Comparison of ENCODE assay signal across 1 cellular context in the genomic region with DNA sequence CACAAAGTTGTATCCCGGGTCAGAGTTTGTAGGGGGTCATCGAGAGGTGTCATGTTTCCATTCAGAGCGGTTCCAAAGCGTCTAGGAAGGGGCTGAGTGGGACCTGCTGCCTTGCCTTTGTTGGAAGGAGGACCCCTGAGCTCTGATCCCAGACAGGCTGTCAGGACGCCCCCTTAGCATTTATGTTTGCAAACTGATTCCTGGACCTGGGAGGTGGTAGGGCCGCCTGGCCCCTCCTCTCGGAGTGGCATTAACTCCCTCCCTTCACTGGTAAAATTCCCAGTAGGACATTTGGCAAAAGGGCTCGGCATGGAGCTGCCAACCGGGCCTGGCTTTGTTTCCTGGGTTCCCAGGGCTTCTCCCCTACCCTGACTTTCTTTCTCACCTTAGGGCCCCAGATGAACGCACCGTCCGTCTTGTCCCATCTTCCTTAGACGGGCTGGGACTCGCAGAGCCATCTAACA.
A peak's percentile ranks its signal among the peaks of the same experiment; 100 is the strongest.
TF ChIP-seq lines count a peak whose summit lies in the region.

No MANE protein-coding gene starts in this region.

TF ChIP-seq in HepG2, 621 proteins besides CTCF, POLR2A, EP300 and RAD21 (continued from another document and continues in another):
- TF ChIP-seq KLF12 (CRISPR knock-in tag; IDR thresholded peaks at IDR 0.05; ENCODE audit: borderline replicate concordance) (no peak), ZNF616 (CRISPR knock-in tag; IDR thresholded peaks at IDR 0.05; ENCODE audit: low read depth) (no peak), TOE1 (CRISPR knock-in tag; IDR thresholded peaks at IDR 0.05) (no peak), ZNF317 (CRISPR knock-in tag; IDR thresholded peaks at IDR 0.05) (0 out of 2 replicates have a peak, but pooled peaks have one; percentile 29), THAP8 (CRISPR knock-in tag; IDR thresholded peaks at IDR 0.05; ENCODE audit: borderline replicate concordance) (no peak), RXRA (CRISPR knock-in tag; IDR thresholded peaks at IDR 0.05) (peak; percentile 2; the same call in 1 of the 2 replicates), ZNF138 (CRISPR knock-in tag; IDR thresholded peaks at IDR 0.05; ENCODE audit: low read depth) (no peak), GFI1 (CRISPR knock-in tag; IDR thresholded peaks at IDR 0.05; ENCODE audit: borderline replicate concordance) (no peak), ZFP37 (CRISPR knock-in tag; IDR thresholded peaks at IDR 0.05; ENCODE audit: borderline replicate concordance) (no peak), NFKB2 (CRISPR knock-in tag; IDR thresholded peaks at IDR 0.05; ENCODE audit: borderline replicate concordance) (no peak), ZNF768 (CRISPR knock-in tag; IDR thresholded peaks at IDR 0.05) (no peak), TEAD2 (CRISPR knock-in tag; IDR thresholded peaks at IDR 0.05) (no peak), CEBPZ (IDR thresholded peaks at IDR 0.05; ENCODE audit: low read length) (no peak), BRF2 (CRISPR knock-in tag; IDR thresholded peaks at IDR 0.05) (no peak), ZNF333 (CRISPR knock-in tag; IDR thresholded peaks at IDR 0.05; ENCODE audit: borderline replicate concordance) (no peak), ZNF891 (CRISPR knock-in tag; IDR thresholded peaks at IDR 0.05) (no peak), RAD51 (IDR thresholded peaks at IDR 0.05; ENCODE audit: borderline replicate concordance) (no peak), ZBTB21 (CRISPR knock-in tag; IDR thresholded peaks at IDR 0.05) (no peak), ETV5 (CRISPR knock-in tag; IDR thresholded peaks at IDR 0.05; ENCODE audit: borderline replicate concordance) (no peak), ZBTB38 (CRISPR knock-in tag; IDR thresholded peaks at IDR 0.05) (no peak), SIX1 (CRISPR knock-in tag; IDR thresholded peaks at IDR 0.05; ENCODE audit: borderline replicate concordance) (0 out of 2 replicates have a peak, but pooled peaks have one; percentile 13), GATA4 (IDR thresholded peaks at IDR 0.05; ENCODE audit: borderline replicate concordance, low read depth) (no peak), ZSCAN25 (CRISPR knock-in tag; IDR thresholded peaks at IDR 0.05) (no peak), ZNF224 (CRISPR knock-in tag; IDR thresholded peaks at IDR 0.05) (no peak), CBX2 (IDR thresholded peaks at IDR 0.05; ENCODE audit: low read depth, low read length) (no peak), CBX2 (CRISPR knock-in tag; IDR thresholded peaks at IDR 0.05; ENCODE audit: low read depth) (no peak), TRIM24 (CRISPR knock-in tag; IDR thresholded peaks at IDR 0.05) (no peak), TSC22D2 (CRISPR knock-in tag; IDR thresholded peaks at IDR 0.05; ENCODE audit: borderline replicate concordance) (no peak), PBX3 (CRISPR knock-in tag; IDR thresholded peaks at IDR 0.05; ENCODE audit: borderline replicate concordance) (no peak), PHF21A (CRISPR knock-in tag; IDR thresholded peaks at IDR 0.05) (0 out of 2 replicates have a peak, but pooled peaks have one; percentile 24), SPEN (CRISPR knock-in tag; IDR thresholded peaks at IDR 0.05; ENCODE audit: low read depth) (no peak), ZNF577 (CRISPR knock-in tag; IDR thresholded peaks at IDR 0.05; ENCODE audit: borderline replicate concordance, low read depth) (no peak), SIX4 (CRISPR knock-in tag; IDR thresholded peaks at IDR 0.05) (no peak), ZNF276 (CRISPR knock-in tag; IDR thresholded peaks at IDR 0.05; ENCODE audit: low read depth) (no peak), ZNF607 (CRISPR knock-in tag; IDR thresholded peaks at IDR 0.05; ENCODE audit: borderline replicate concordance) (no peak), ATF7 (IDR thresholded peaks at IDR 0.05) (no peak), ATF7 (CRISPR knock-in tag; IDR thresholded peaks at IDR 0.05) (no peak), ZNF761 (CRISPR knock-in tag; conservative IDR thresholded peaks at IDR 0.05) (peak; percentile 40; the same call in 1 of the 2 replicates), RFX3 (CRISPR knock-in tag; IDR thresholded peaks at IDR 0.05) (no peak), ZEB1 (IDR thresholded peaks at IDR 0.05; ENCODE audit: insufficient replicate concordance, low read depth) (peak; percentile 55)
- TF ChIP-seq, protein P1, sequence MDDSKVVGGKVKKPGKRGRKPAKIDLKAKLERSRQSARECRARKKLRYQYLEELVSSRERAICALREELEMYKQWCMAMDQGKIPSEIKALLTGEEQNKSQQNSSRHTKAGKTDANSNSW (CRISPR knock-in tag; IDR thresholded peaks at IDR 0.05; ENCODE audit: borderline replicate concordance), result no peak
- TF ChIP-seq, protein P2, sequence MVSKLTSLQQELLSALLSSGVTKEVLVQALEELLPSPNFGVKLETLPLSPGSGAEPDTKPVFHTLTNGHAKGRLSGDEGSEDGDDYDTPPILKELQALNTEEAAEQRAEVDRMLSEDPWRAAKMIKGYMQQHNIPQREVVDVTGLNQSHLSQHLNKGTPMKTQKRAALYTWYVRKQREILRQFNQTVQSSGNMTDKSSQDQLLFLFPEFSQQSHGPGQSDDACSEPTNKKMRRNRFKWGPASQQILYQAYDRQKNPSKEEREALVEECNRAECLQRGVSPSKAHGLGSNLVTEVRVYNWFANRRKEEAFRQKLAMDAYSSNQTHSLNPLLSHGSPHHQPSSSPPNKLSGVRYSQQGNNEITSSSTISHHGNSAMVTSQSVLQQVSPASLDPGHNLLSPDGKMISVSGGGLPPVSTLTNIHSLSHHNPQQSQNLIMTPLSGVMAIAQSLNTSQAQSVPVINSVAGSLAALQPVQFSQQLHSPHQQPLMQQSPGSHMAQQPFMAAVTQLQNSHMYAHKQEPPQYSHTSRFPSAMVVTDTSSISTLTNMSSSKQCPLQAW (CRISPR knock-in tag; IDR thresholded peaks at IDR 0.05), result peak; percentile 23; the same call in 1 of the 2 replicates
- TF ChIP-seq, protein P3, sequence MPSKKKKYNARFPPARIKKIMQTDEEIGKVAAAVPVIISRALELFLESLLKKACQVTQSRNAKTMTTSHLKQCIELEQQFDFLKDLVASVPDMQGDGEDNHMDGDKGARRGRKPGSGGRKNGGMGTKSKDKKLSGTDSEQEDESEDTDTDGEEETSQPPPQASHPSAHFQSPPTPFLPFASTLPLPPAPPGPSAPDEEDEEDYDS (CRISPR knock-in tag; IDR thresholded peaks at IDR 0.05), result no peak
- TF ChIP-seq, protein P4, sequence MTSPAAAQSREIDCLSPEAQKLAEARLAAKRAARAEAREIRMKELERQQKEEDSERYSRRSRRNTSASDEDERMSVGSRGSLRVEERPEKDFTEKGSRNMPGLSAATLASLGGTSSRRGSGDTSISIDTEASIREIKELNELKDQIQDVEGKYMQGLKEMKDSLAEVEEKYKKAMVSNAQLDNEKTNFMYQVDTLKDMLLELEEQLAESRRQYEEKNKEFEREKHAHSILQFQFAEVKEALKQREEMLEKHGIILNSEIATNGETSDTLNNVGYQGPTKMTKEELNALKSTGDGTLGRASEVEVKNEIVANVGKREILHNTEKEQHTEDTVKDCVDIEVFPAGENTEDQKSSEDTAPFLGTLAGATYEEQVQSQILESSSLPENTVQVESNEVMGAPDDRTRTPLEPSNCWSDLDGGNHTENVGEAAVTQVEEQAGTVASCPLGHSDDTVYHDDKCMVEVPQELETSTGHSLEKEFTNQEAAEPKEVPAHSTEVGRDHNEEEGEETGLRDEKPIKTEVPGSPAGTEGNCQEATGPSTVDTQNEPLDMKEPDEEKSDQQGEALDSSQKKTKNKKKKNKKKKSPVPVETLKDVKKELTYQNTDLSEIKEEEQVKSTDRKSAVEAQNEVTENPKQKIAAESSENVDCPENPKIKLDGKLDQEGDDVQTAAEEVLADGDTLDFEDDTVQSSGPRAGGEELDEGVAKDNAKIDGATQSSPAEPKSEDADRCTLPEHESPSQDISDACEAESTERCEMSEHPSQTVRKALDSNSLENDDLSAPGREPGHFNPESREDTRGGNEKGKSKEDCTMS (CRISPR knock-in tag; conservative IDR thresholded peaks at IDR 0.05), result no peak
- TF ChIP-seq, protein P5, sequence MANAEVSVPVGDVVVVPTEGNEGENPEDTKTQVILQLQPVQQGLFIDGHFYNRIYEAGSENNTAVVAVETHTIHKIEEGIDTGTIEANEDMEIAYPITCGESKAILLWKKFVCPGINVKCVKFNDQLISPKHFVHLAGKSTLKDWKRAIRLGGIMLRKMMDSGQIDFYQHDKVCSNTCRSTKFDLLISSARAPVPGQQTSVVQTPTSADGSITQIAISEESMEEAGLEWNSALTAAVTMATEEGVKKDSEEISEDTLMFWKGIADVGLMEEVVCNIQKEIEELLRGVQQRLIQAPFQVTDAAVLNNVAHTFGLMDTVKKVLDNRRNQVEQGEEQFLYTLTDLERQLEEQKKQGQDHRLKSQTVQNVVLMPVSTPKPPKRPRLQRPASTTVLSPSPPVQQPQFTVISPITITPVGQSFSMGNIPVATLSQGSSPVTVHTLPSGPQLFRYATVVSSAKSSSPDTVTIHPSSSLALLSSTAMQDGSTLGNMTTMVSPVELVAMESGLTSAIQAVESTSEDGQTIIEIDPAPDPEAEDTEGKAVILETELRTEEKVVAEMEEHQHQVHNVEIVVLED (CRISPR knock-in tag; IDR thresholded peaks at IDR 0.05; ENCODE audit: borderline replicate concordance), result no peak
- TF ChIP-seq, protein P6, sequence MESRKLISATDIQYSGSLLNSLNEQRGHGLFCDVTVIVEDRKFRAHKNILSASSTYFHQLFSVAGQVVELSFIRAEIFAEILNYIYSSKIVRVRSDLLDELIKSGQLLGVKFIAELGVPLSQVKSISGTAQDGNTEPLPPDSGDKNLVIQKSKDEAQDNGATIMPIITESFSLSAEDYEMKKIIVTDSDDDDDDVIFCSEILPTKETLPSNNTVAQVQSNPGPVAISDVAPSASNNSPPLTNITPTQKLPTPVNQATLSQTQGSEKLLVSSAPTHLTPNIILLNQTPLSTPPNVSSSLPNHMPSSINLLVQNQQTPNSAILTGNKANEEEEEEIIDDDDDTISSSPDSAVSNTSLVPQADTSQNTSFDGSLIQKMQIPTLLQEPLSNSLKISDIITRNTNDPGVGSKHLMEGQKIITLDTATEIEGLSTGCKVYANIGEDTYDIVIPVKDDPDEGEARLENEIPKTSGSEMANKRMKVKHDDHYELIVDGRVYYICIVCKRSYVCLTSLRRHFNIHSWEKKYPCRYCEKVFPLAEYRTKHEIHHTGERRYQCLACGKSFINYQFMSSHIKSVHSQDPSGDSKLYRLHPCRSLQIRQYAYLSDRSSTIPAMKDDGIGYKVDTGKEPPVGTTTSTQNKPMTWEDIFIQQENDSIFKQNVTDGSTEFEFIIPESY (CRISPR knock-in tag; IDR thresholded peaks at IDR 0.05), result no peak
